Comparison of ENCODE assay signal across 19 cellular contexts in the genomic region with DNA sequence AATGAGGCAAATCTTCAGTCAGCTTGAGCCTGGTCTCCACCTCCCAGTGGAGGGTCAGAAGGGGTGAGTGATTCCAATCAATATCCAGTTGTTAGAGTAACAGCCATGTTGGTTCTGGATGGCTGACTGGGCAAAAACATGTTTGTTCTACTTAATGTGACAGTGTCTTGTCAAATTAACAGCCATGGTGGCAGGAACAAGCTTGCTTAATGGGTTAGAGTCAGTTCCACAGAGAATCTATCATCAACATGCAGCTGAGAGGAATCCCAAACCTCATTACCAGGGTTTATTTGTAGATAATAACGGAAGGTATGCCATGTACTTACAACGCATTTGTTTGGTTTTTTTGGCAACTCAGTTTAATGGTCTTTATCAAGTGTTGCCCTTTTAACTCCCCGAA.
"Had no signal": no experiment of that assay in that cellular context is flagged by ENCODE, and none has a peak within 500 bp of the region (broad histone marks: within the 10 kb centered on the region; RNA-seq: fewer than 3 reads in every experiment).

No MANE protein-coding gene starts in this region.

- DNase-seq: activated CD8-positive, alpha-beta memory T cell treated with anti-CD3 and anti-CD28 coated beads for 24 hours; activated CD8-positive, alpha-beta memory T cell treated with anti-CD3 and anti-CD28 coated beads, Interleukin-2, amount 50 U/mL, for 4 hours; activated naive CD4-positive, alpha-beta T cell; activated T-cell treated with anti-CD3 and anti-CD28 coated beads, Interleukin-2, amount 50 U/mL, for 24 hours; adrenal gland; brain microvascular endothelial cell; caudate nucleus; effector CD8-positive, alpha-beta T cell; foreskin keratinocyte; kidney glomerular epithelial cell; left ventricle myocardium inferior; naive thymus-derived CD4-positive, alpha-beta T cell; stimulated activated CD4-positive, alpha-beta T cell treated with anti-CD3 and anti-CD28 coated beads, Interleukin-1b, Interleukin-23, amount 100 ng/mL, for 48 hours; substantia nigra; T-helper 9 cell; thyroid gland had no signal

- H3K4me1 ChIP-seq: adrenal gland, ascending aorta, left ventricle myocardium inferior, neural progenitor cell, thyroid gland had no signal

- H3K9ac ChIP-seq: neural progenitor cell had no signal

- H3K4me2 ChIP-seq: neural progenitor cell had no signal

- H3K27me3 ChIP-seq: adrenal gland, ascending aorta, brain microvascular endothelial cell, foreskin keratinocyte, neural progenitor cell, thyroid gland had no signal

- H3K9me3 ChIP-seq: adrenal gland, ascending aorta, left ventricle myocardium inferior, thyroid gland had no signal

- H3K4me3 ChIP-seq: adrenal gland, ascending aorta, left ventricle myocardium inferior, neural progenitor cell, thyroid gland had no signal

- ATAC-seq: activated T-helper 17 cell treated with anti-CD3 and anti-CD28 coated beads, Interleukin-2, amount 50 U/mL, for 72 hours; foreskin keratinocyte; naive thymus-derived CD4-positive, alpha-beta T cell had no signal

- H2AFZ ChIP-seq: neural progenitor cell had no signal

- H3K36me3 ChIP-seq: adrenal gland, ascending aorta, brain microvascular endothelial cell, left ventricle myocardium inferior, neural progenitor cell, thyroid gland had no signal

- H3K27ac ChIP-seq: adrenal gland, ascending aorta, brain microvascular endothelial cell, foreskin keratinocyte, left ventricle myocardium inferior, neural progenitor cell, thyroid gland had no signal
